ENCODE assay signal across 8 cellular contexts in the genomic region with DNA sequence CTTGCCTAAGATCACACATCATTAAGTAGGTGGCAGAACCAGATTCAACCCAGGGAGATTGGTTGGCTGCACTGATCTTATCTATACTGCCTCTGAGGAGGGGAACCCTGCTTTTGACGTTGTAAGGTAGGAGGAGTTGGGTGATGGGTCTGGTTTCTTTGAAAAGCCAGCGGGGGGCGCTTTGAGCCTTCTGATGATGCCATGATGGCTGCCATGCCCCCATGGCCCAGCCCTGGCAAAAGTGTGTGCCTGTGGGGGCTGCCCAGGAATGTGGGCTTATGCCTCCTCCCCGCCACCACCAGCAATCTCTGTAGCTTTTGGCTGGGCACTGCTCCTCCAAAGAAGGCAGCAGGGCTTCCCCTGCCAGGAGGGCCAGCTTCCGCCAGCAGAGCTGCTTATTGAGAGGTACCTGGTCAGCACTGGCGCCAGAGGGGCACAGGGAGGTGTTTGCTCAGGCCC.
DNase-seq lines count a peak whose midpoint lies in the region; ATAC-seq and TF ChIP-seq lines count a peak whose summit lies in the region.

No MANE protein-coding gene starts in this region.

- H3K4me3 ChIP-seq in BLaER1 treated with 17β-estradiol and CSF1 and Interleukin-3, amounts not matched to agents 10 nM and 100 nM: no peak overlapping the region
- H3K4me3 ChIP-seq in GM06990 (replicated peaks; ENCODE audit: low read depth, low read length) (no peak overlapping the region), vagina (no peak overlapping the region), transverse colon (no peak overlapping the region)

- peaks cover 50 to 97% (median 82%) of the 10 kb centered on the region in 10 experiments for H3K4me1 ChIP-seq in BLaER1 treated with 17β-estradiol and CSF1 and Interleukin-3, amounts not matched to agents 10 nM and 100 nM
- H3K4me1 ChIP-seq in vagina (peaks cover 29% of the 10 kb centered on the region), transverse colon (peaks cover 0 to 9% (median 2%) of the 10 kb centered on the region in 4 donors)

- H3K27me3 ChIP-seq in BLaER1 treated with 17β-estradiol and CSF1 and Interleukin-3, amounts not matched to agents 10 nM and 100 nM: no peaks in the 10 kb centered on the region
- H3K27me3 ChIP-seq in GM06990 (replicated peaks; ENCODE audit: control insufficient read depth, insufficient read depth, low read length) (no peaks in the 10 kb centered on the region), vagina (no peaks in the 10 kb centered on the region), transverse colon (no peaks in the 10 kb centered on the region)

- TF ChIP-seq POLR2A in erythroblast (IDR thresholded peaks at IDR 0.05; ENCODE audit: low read length): no peak
- TF ChIP-seq POLR2A in vagina (IDR thresholded peaks at IDR 0.05): no peak
- no peak for TF ChIP-seq POLR2A in transverse colon (IDR thresholded peaks at IDR 0.05)

- H3K9me3 ChIP-seq in BLaER1 treated with 17β-estradiol and CSF1 and Interleukin-3, amounts not matched to agents 10 nM and 100 nM (replicated peaks in 1 of 11): no peaks in the 10 kb centered on the region
- H3K9me3 ChIP-seq in vagina: no peaks in the 10 kb centered on the region
- no peaks in the 10 kb centered on the region for H3K9me3 ChIP-seq in transverse colon

- in situ Hi-C loops in SK-MEL-5 (cut with HindIII; ENCODE audit: low pct_unique_long_range_greater_than_20kb, low sequenced_read_pairs) (no loop called here), transverse colon (cut with MboI; ENCODE audit: low pct_ligation_motif_present in 1 of 4, low pct_unique_long_range_greater_than_20kb in 1 of 4, low sequenced_read_pairs in 3 of 4) (no loop called here)

- no peak overlapping the region for H3K9ac ChIP-seq in BLaER1 treated with 17β-estradiol and CSF1 and Interleukin-3, amounts not matched to agents 10 nM and 100 nM

- H4K20me1 ChIP-seq in BLaER1 treated with 17β-estradiol and CSF1 and Interleukin-3, amounts not matched to agents 10 nM and 100 nM: peaks cover 4 to 100% (median 94%) of the 10 kb centered on the region in 11 experiments; a peak in 20 of 22 replicates

- H3K27ac ChIP-seq in BLaER1 treated with 17β-estradiol and CSF1 and Interleukin-3, amounts not matched to agents 10 nM and 100 nM: peak overlapping the region in 1 of 11 experiments; percentile 34; a peak in 1 of 22 replicates
- H3K27ac ChIP-seq in vagina: no peak overlapping the region
- H3K27ac ChIP-seq in transverse colon: no peak overlapping the region

- intact Hi-C loops in vagina (cut with DNase I) (no loop called here), transverse colon (cut with DNase I; ENCODE audit: low total_unique reads) (no loop called here)

- no peak for ATAC-seq in HG02571 (IDR thresholded peaks at IDR 0.05; ENCODE audit: unreplicated experiment)

- WGBS in transverse colon (ENCODE audit: low coverage in 1 of 2), 2 donors: 75% methylated on average over 6 of the region's 6 CpGs; no CpG with 5 or more reads in 1 of the 2 donors

- no peak for TF ChIP-seq EP300 in transverse colon (IDR thresholded peaks at IDR 0.05; ENCODE audit: low read depth)

- no peak for DNase-seq in GM06990 (ENCODE audit: extremely low read depth, insufficient read length)
- peak; percentile 70 for DNase-seq in SK-MEL-5 (ENCODE audit: low read depth, low spot score)
- peak; percentile 43 to 47 for DNase-seq in erythroblast (lab: John Stamatoyannopoulos, UW)
- no peak for DNase-seq in vagina (ENCODE audit: extremely low spot score in 2 of 2)
- DNase-seq in transverse colon: no peak
- DNase-seq in GM03348 (ENCODE audit: low spot score): no peak

- peak; percentile 33 for TF ChIP-seq CTCF in GM06990 (IDR thresholded peaks at IDR 0.05; ENCODE audit: insufficient read depth, low read length, poor library complexity, severe bottlenecking)
- no peak for TF ChIP-seq CTCF in vagina (IDR thresholded peaks at IDR 0.05)
- peak in 2 of 5 experiments; percentile 6 to 12 for TF ChIP-seq CTCF in transverse colon (IDR thresholded peaks at IDR 0.05)

- peak overlapping the region in 8 of 11 experiments; percentile 6 to 96 (median 85); a peak in 9 of 22 replicates for H3K4me2 ChIP-seq in BLaER1 treated with 17β-estradiol and CSF1 and Interleukin-3, amounts not matched to agents 10 nM and 100 nM

- peaks cover 0 to 31% (median 21%) of the 10 kb centered on the region in 11 experiments; a peak in 14 of 22 replicates for H3K36me3 ChIP-seq in BLaER1 treated with 17β-estradiol and CSF1 and Interleukin-3, amounts not matched to agents 10 nM and 100 nM
- no peaks in the 10 kb centered on the region; the same call in 1 of the 2 replicates for H3K36me3 ChIP-seq in GM06990 (ENCODE audit: control insufficient read depth, insufficient read depth, low read length)
- no peaks in the 10 kb centered on the region for H3K36me3 ChIP-seq in vagina
- H3K36me3 ChIP-seq in transverse colon: no peaks in the 10 kb centered on the region

Comparison
In these comparisons a context has a peak if more than half of its experiments do, and no peak if none do; other contexts are left out.
1. DNase-seq: peak in SK-MEL-5 (single experiment) and erythroblast (2 of 2); none in GM06990 (single experiment), vagina (0 of 2), transverse colon (single experiment) and GM03348 (single experiment).